In the genomic region with DNA sequence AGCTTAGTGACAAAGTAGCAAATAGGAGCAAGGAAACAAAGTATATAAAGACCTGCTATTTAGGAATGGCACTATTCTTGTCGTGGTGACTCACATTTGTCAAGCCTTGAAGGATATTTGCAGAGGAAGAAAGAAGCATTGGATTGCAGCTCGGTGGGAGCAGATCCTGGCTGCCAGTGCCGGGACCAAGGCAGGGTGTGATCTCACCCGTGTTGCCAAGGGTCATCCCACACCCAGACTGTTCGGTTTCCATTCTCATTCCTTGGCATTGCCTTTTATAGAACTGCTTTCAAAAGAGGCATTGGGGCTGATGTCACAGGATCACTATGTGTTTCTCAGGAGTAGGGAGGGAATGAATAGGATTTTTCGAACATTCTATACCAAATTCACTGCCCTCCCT, we compare ENCODE assay signal across 1 cellular context.
TF ChIP-seq lines count a peak whose summit lies in the region.

No MANE protein-coding gene starts in this region.

TF ChIP-seq in SK-N-SH treated with all-trans-retinoic acid at 6 μM for 48 hours, 23 proteins besides CTCF, POLR2A, EP300 and RAD21 (continued from another document):
- TF ChIP-seq, protein P1, sequence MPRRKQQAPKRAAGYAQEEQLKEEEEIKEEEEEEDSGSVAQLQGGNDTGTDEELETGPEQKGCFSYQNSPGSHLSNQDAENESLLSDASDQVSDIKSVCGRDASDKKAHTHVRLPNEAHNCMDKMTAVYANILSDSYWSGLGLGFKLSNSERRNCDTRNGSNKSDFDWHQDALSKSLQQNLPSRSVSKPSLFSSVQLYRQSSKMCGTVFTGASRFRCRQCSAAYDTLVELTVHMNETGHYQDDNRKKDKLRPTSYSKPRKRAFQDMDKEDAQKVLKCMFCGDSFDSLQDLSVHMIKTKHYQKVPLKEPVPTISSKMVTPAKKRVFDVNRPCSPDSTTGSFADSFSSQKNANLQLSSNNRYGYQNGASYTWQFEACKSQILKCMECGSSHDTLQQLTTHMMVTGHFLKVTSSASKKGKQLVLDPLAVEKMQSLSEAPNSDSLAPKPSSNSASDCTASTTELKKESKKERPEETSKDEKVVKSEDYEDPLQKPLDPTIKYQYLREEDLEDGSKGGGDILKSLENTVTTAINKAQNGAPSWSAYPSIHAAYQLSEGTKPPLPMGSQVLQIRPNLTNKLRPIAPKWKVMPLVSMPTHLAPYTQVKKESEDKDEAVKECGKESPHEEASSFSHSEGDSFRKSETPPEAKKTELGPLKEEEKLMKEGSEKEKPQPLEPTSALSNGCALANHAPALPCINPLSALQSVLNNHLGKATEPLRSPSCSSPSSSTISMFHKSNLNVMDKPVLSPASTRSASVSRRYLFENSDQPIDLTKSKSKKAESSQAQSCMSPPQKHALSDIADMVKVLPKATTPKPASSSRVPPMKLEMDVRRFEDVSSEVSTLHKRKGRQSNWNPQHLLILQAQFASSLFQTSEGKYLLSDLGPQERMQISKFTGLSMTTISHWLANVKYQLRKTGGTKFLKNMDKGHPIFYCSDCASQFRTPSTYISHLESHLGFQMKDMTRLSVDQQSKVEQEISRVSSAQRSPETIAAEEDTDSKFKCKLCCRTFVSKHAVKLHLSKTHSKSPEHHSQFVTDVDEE (CRISPR knock-in tag; IDR thresholded peaks at IDR 0.05), result no peak
- TF ChIP-seq ZFP30 (CRISPR knock-in tag; IDR thresholded peaks at IDR 0.05) (no peak), PPARA (CRISPR knock-in tag; IDR thresholded peaks at IDR 0.05; ENCODE audit: borderline replicate concordance) (no peak), ZNF70 (CRISPR knock-in tag; IDR thresholded peaks at IDR 0.05) (no peak)
TF ChIP-seq in SK-N-SH treated with all-trans-retinoic acid at 6 μM for 48 hours: peak in this region for 0.
